In genomic region chr14:91177073-91177796, GRCh38 we compare ENCODE assay signal across 8 cellular contexts.
DNase-seq lines count a peak whose midpoint lies in the region; ATAC-seq and TF ChIP-seq lines count a peak whose summit lies in the region.

No MANE protein-coding gene starts in this region.

- no peak overlapping the region for H3K4me3 ChIP-seq in astrocyte of the cerebellum (ENCODE audit: low read depth, low read length)

- DNase-seq in AG09319 (ENCODE audit: extremely low read depth, low read depth) (peak; percentile 37), NCI-H187 treated with DMSO at 0.1 percent for 48 hours (lab: John Stamatoyannopoulos, UW) (peak; percentile 38), T1000 (lab: John Stamatoyannopoulos, UW) (peak; percentile 24), astrocyte of the cerebellum (ENCODE audit: low read depth) (peak; percentile 54), iPS-NIHi7 (ENCODE audit: extremely low spot score) (peak; percentile 75)
- peak; percentile 69 for DNase-seq in stimulated activated CD4-positive, alpha-beta T cell treated with anti-CD3 and anti-CD28 coated beads, Interleukin-15, amount 100 ng/mL, for 24 hours

- TF ChIP-seq CTCF in AG09319 (IDR thresholded peaks at IDR 0.05; ENCODE audit: low read depth, low read length): peak; percentile 84
- peak; percentile 77 for TF ChIP-seq CTCF in astrocyte of the cerebellum (IDR thresholded peaks at IDR 0.05; ENCODE audit: low read depth, low read length, missing control alignments)

- ATAC-seq in GM19467 (IDR thresholded peaks at IDR 0.05; ENCODE audit: unreplicated experiment) (peak; percentile 63), HG03571 (IDR thresholded peaks at IDR 0.05; ENCODE audit: unreplicated experiment) (no peak)

- in situ Hi-C loops in astrocyte of the cerebellum (cut with HindIII; ENCODE audit: low sequenced_read_pairs): no loop called here

Comparison
In these comparisons a context has a peak if more than half of its experiments do, and no peak if none do; other contexts are left out.
1. DNase-seq: peak in every context shown above with its lines; median percentile 75 in iPS-NIHi7; 69 in stimulated activated CD4-positive, alpha-beta T cell treated with anti-CD3 and anti-CD28 coated beads, Interleukin-15, amount 100 ng/mL, for 24 hours; 54 in astrocyte of the cerebellum; 38 in NCI-H187 treated with DMSO at 0.1 percent for 48 hours; 37 in AG09319; 24 in T1000.